8 cellular contexts compared by ENCODE assay signal in genomic region chr12:92145731-92146496, GRCh38. TPM values are rescaled to one million over a fixed set of nuclear protein-coding genes. Genes with fewer than 3 reads are reported as not detected.
DNase-seq lines count a peak whose midpoint lies in the region; TF ChIP-seq lines count a peak whose summit lies in the region.

Gene BTG1, minus strand, starts transcription at chr12:92145846. Its CDS starts 311 bp downstream, at chr12:92145535.

- H3K9ac ChIP-seq in ES-I3 (ENCODE audit: low read depth, low read length) (peak within 1 kb of the TSS; percentile 91), MM.1S (ENCODE audit: low read length) (peak within 1 kb of the TSS; percentile 97)

- peak within 1 kb of the TSS; percentile 76 for H3K4me2 ChIP-seq in MM.1S (ENCODE audit: low read depth, low read length)

- peaks cover 47% of the 10 kb centered on the region for H3F3A ChIP-seq in MM.1S (ENCODE audit: insufficient read depth, low read length)

- peak within 1 kb of the TSS; percentile 97 to 100 (median 100) for H3K4me3 Mint-ChIP-seq in nephron
- peak within 1 kb of the TSS; percentile 100 for H3K4me3 Mint-ChIP-seq in stimulated activated naive CD8-positive, alpha-beta T cell treated with anti-CD3 and anti-CD28 coated beads, Interleukin-15, Interleukin-2, amounts not matched to agents 100 ng/mL and 50 ng/mL, for 24 hours

- peaks cover 39% of the 10 kb centered on the region for H4K20me1 ChIP-seq in MM.1S (ENCODE audit: insufficient read depth, low read length)

- TF ChIP-seq CTCF in MM.1S (IDR thresholded peaks at IDR 0.05; ENCODE audit: low read length) (no peak), fibroblast of the aortic adventitia (IDR thresholded peaks at IDR 0.05; ENCODE audit: insufficient read depth, low read length) (no peak), nephron (IDR thresholded peaks at IDR 0.05; ENCODE audit: unreplicated experiment in 3 of 3) (no peak)

- H3K27ac ChIP-seq in MM.1S (ENCODE audit: low read length) = peak within 1 kb of the TSS; percentile 82

- in situ Hi-C loops in HAP-1 (cut with MboI; ENCODE audit: low sequenced_read_pairs) = no loop called here

- no peaks in the 10 kb centered on the region for H3K9me2 ChIP-seq in MM.1S (replicated peaks; ENCODE audit: insufficient read depth, low read length)

- no peaks in the 10 kb centered on the region for H3K9me3 Mint-ChIP-seq in nephron
- H3K9me3 Mint-ChIP-seq in stimulated activated naive CD8-positive, alpha-beta T cell treated with anti-CD3 and anti-CD28 coated beads, Interleukin-15, Interleukin-2, amounts not matched to agents 100 ng/mL and 50 ng/mL, for 24 hours = no peaks in the 10 kb centered on the region

- H3K4me3 ChIP-seq in HAP-1 (peak within 1 kb of the TSS; percentile 66), MM.1S (ENCODE audit: low read length) (peak within 1 kb of the TSS; percentile 95), fibroblast of the aortic adventitia (ENCODE audit: low read depth, low read length) (peak within 1 kb of the TSS; percentile 92)

- H3K27me3 Mint-ChIP-seq in nephron (ENCODE audit: low read depth) = no peaks in the 10 kb centered on the region
- no peaks in the 10 kb centered on the region for H3K27me3 Mint-ChIP-seq in stimulated activated naive CD8-positive, alpha-beta T cell treated with anti-CD3 and anti-CD28 coated beads, Interleukin-15, Interleukin-2, amounts not matched to agents 100 ng/mL and 50 ng/mL, for 24 hours

- H3K79me2 ChIP-seq in MM.1S (ENCODE audit: low read length) = peaks cover 59% of the 10 kb centered on the region

- peaks cover 24% of the 10 kb centered on the region; the same call in 1 of the 2 replicates for H3K4me1 ChIP-seq in ES-I3 (ENCODE audit: insufficient read depth, low read length)
- peaks cover 38% of the 10 kb centered on the region for H3K4me1 ChIP-seq in HAP-1
- H3K4me1 ChIP-seq in MM.1S (ENCODE audit: low read length) = peaks cover 6% of the 10 kb centered on the region; the same call in 1 of the 2 replicates

- peak; percentile 97 to 98 for DNase-seq in HAP-1 (ENCODE audit: low spot score in 2 of 2)
- peak; percentile 99 for DNase-seq in MM.1S
- DNase-seq in SIG-M5 (lab: John Stamatoyannopoulos, UW) = peak; percentile 98
- DNase-seq in activated gamma-delta T cell (lab: John Stamatoyannopoulos, UW) = peak; percentile 69
- DNase-seq in fibroblast of the aortic adventitia (ENCODE audit: low read depth) = peak; percentile 100

- H3K4me1 Mint-ChIP-seq in nephron = peaks cover 31% of the 10 kb centered on the region
- H3K4me1 Mint-ChIP-seq in stimulated activated naive CD8-positive, alpha-beta T cell treated with anti-CD3 and anti-CD28 coated beads, Interleukin-15, Interleukin-2, amounts not matched to agents 100 ng/mL and 50 ng/mL, for 24 hours (ENCODE audit: low read depth) = peaks cover 31% of the 10 kb centered on the region

- H3K36me3 Mint-ChIP-seq in nephron (ENCODE audit: low read depth) = peaks cover 37% of the 10 kb centered on the region
- H3K36me3 Mint-ChIP-seq in stimulated activated naive CD8-positive, alpha-beta T cell treated with anti-CD3 and anti-CD28 coated beads, Interleukin-15, Interleukin-2, amounts not matched to agents 100 ng/mL and 50 ng/mL, for 24 hours (ENCODE audit: low read depth) = peaks cover 55% of the 10 kb centered on the region

- H3K36me3 ChIP-seq in ES-I3 (ENCODE audit: insufficient read depth, low read length) = 0 out of 2 replicates have a peak, but pooled peaks cover 3% of the 10 kb centered on the region
- peaks cover 22% of the 10 kb centered on the region for H3K36me3 ChIP-seq in HAP-1 (replicated peaks)
- H3K36me3 ChIP-seq in MM.1S (replicated peaks; ENCODE audit: insufficient read depth, low read length) = peaks cover 21% of the 10 kb centered on the region; the same call in 1 of the 2 replicates

- peak within 1 kb of the TSS; percentile 57 for H2AFZ ChIP-seq in MM.1S (ENCODE audit: low read length)

- H3K27me3 ChIP-seq in HAP-1 (ENCODE audit: low read depth) = no peaks in the 10 kb centered on the region
- no peaks in the 10 kb centered on the region for H3K27me3 ChIP-seq in MM.1S (replicated peaks; ENCODE audit: insufficient read depth, low read length)

- peak within 1 kb of the TSS; percentile 99 to 100 (median 100) for H3K27ac Mint-ChIP-seq in nephron
- H3K27ac Mint-ChIP-seq in stimulated activated naive CD8-positive, alpha-beta T cell treated with anti-CD3 and anti-CD28 coated beads, Interleukin-15, Interleukin-2, amounts not matched to agents 100 ng/mL and 50 ng/mL, for 24 hours = peak within 1 kb of the TSS; percentile 96

- H3K9me3 ChIP-seq in ES-I3 (ENCODE audit: control insufficient read depth, insufficient read depth, low read length) = no peaks in the 10 kb centered on the region
- no peaks in the 10 kb centered on the region for H3K9me3 ChIP-seq in HAP-1
- no peaks in the 10 kb centered on the region for H3K9me3 ChIP-seq in MM.1S (replicated peaks; ENCODE audit: insufficient read depth, low read length)

RNA-seq across cellular contexts. Expression of gene BTG1, which starts in this region (rescaled TPM):
- total RNA-seq in fibroblast of the aortic adventitia (ENCODE audit: low replicate concordance) = 10.5 and 16.8 TPM in 2 replicates

Comparison
In these comparisons a context has a peak if more than half of its experiments do, and no peak if none do; other contexts are left out.
1. Peak in every context shown above with its lines: DNase-seq, H3K4me3 ChIP-seq and H3K27ac ChIP-seq.